ENCODE assay signal across 1 cellular context in the genomic region with DNA sequence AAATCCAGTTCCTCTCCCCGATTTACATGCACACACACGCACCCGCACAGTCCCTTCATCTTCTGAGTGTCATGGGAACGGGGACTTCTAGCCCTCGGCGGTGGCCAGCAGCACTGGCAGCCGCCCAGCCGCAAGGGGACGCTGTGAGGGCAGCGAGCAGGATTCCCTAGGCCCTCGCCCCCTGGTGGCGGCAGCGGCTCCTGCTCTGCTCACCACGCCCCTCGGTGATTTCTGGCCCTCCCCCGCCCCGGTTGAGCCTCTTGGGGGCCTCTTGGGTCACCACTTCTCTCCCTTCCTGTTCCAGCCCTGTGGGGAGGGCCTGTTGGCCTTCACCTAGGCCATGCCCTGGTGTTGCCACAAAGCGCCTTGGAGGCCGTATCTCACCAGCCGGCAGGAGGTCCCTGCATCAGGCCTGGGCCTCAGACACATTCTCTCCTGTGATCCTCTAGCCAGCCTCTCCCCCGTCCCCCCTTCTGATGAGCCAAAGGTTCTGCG.
A peak's percentile ranks its signal among the peaks of the same experiment; 100 is the strongest.
TF ChIP-seq lines count a peak whose summit lies in the region.

No MANE protein-coding gene starts in this region.

TF ChIP-seq in HepG2, 621 proteins besides CTCF, POLR2A, EP300 and RAD21 (continued from another document and continues in another):
- TF ChIP-seq, protein P1, sequence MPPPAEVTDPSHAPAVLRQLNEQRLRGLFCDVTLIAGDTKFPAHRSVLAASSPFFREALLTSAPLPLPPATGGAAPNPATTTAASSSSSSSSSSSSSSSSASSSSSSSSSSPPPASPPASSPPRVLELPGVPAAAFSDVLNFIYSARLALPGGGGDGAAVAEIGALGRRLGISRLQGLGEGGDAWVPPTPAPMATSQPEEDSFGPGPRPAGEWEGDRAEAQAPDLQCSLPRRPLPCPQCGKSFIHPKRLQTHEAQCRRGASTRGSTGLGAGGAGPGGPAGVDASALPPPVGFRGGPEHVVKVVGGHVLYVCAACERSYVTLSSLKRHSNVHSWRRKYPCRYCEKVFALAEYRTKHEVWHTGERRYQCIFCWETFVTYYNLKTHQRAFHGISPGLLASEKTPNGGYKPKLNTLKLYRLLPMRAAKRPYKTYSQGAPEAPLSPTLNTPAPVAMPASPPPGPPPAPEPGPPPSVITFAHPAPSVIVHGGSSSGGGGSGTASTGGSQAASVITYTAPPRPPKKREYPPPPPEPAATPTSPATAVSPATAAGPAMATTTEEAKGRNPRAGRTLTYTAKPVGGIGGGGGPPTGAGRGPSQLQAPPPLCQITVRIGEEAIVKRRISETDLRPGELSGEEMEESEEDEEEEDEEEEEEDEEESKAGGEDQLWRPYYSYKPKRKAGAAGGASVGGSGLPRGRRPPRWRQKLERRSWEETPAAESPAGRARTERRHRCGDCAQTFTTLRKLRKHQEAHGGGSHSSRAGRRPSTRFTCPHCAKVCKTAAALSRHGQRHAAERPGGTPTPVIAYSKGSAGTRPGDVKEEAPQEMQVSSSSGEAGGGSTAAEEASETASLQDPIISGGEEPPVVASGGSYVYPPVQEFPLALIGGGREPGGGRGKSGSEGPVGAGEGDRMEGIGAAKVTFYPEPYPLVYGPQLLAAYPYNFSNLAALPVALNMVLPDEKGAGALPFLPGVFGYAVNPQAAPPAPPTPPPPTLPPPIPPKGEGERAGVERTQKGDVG (CRISPR knock-in tag; IDR thresholded peaks at IDR 0.05; ENCODE audit: borderline replicate concordance) = no peak
- TF ChIP-seq U2AF1 (optimal IDR thresholded peaks at IDR 0.05; ENCODE audit: low read depth, low read length) = no peak
- TF ChIP-seq SALL2 (CRISPR knock-in tag; IDR thresholded peaks at IDR 0.05) = peak; percentile 88; the same call in 1 of the 2 replicates
- TF ChIP-seq TMF1 (CRISPR knock-in tag; IDR thresholded peaks at IDR 0.05; ENCODE audit: low read depth) = no peak
- no peak for TF ChIP-seq CEBPB (IDR thresholded peaks at IDR 0.05; ENCODE audit: borderline replicate concordance, low read depth, low read length)
- TF ChIP-seq STAG1 (CRISPR knock-in tag; IDR thresholded peaks at IDR 0.05) = peak; percentile 81
- peak; percentile 99 for TF ChIP-seq XRCC5 (optimal IDR thresholded peaks at IDR 0.05; ENCODE audit: low read length)
- no peak for TF ChIP-seq ZMYM2 (CRISPR knock-in tag; IDR thresholded peaks at IDR 0.05)
- TF ChIP-seq GTF3A (CRISPR knock-in tag; conservative IDR thresholded peaks at IDR 0.05) = no peak
- peak; percentile 42; the same call in 1 of the 2 replicates for TF ChIP-seq SAP130 (CRISPR knock-in tag; IDR thresholded peaks at IDR 0.05; ENCODE audit: low read depth)
- TF ChIP-seq, protein P2, sequence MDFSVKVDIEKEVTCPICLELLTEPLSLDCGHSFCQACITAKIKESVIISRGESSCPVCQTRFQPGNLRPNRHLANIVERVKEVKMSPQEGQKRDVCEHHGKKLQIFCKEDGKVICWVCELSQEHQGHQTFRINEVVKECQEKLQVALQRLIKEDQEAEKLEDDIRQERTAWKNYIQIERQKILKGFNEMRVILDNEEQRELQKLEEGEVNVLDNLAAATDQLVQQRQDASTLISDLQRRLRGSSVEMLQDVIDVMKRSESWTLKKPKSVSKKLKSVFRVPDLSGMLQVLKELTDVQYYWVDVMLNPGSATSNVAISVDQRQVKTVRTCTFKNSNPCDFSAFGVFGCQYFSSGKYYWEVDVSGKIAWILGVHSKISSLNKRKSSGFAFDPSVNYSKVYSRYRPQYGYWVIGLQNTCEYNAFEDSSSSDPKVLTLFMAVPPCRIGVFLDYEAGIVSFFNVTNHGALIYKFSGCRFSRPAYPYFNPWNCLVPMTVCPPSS (IDR thresholded peaks at IDR 0.05) = no peak
- TF ChIP-seq, protein P3, sequence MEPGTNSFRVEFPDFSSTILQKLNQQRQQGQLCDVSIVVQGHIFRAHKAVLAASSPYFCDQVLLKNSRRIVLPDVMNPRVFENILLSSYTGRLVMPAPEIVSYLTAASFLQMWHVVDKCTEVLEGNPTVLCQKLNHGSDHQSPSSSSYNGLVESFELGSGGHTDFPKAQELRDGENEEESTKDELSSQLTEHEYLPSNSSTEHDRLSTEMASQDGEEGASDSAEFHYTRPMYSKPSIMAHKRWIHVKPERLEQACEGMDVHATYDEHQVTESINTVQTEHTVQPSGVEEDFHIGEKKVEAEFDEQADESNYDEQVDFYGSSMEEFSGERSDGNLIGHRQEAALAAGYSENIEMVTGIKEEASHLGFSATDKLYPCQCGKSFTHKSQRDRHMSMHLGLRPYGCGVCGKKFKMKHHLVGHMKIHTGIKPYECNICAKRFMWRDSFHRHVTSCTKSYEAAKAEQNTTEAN (CRISPR knock-in tag; conservative IDR thresholded peaks at IDR 0.05) = no peak
- TF ChIP-seq, protein P4, sequence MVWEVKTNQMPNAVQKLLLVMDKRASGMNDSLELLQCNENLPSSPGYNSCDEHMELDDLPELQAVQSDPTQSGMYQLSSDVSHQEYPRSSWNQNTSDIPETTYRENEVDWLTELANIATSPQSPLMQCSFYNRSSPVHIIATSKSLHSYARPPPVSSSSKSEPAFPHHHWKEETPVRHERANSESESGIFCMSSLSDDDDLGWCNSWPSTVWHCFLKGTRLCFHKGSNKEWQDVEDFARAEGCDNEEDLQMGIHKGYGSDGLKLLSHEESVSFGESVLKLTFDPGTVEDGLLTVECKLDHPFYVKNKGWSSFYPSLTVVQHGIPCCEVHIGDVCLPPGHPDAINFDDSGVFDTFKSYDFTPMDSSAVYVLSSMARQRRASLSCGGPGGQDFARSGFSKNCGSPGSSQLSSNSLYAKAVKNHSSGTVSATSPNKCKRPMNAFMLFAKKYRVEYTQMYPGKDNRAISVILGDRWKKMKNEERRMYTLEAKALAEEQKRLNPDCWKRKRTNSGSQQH (CRISPR knock-in tag; IDR thresholded peaks at IDR 0.05; ENCODE audit: low read depth) = no peak
- TF ChIP-seq HOXD1 (CRISPR knock-in tag; IDR thresholded peaks at IDR 0.05) = no peak
- TF ChIP-seq, protein P5, sequence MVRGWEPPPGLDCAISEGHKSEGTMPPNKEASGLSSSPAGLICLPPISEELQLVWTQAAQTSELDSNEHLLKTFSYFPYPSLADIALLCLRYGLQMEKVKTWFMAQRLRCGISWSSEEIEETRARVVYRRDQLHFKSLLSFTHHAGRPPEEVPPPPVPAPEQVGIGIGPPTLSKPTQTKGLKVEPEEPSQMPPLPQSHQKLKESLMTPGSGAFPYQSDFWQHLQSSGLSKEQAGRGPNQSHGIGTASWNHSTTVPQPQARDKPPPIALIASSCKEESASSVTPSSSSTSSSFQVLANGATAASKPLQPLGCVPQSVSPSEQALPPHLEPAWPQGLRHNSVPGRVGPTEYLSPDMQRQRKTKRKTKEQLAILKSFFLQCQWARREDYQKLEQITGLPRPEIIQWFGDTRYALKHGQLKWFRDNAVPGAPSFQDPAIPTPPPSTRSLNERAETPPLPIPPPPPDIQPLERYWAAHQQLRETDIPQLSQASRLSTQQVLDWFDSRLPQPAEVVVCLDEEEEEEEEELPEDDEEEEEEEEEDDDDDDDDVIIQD (CRISPR knock-in tag; IDR thresholded peaks at IDR 0.05; ENCODE audit: low read depth) = peak; percentile 39; the same call in 1 of the 2 replicates
- TF ChIP-seq BRD4 (CRISPR knock-in tag; IDR thresholded peaks at IDR 0.05) = no peak; the same call in 1 of the 2 replicates
- no peak for TF ChIP-seq ZNF17 (CRISPR knock-in tag; IDR thresholded peaks at IDR 0.05)
- 0 out of 2 replicates have a peak, but pooled peaks have one; percentile 42 for TF ChIP-seq ZNF292 (CRISPR knock-in tag; IDR thresholded peaks at IDR 0.05; ENCODE audit: borderline replicate concordance, low read depth)
- no peak for TF ChIP-seq YEATS2 (CRISPR knock-in tag; IDR thresholded peaks at IDR 0.05; ENCODE audit: borderline replicate concordance)
- no peak for TF ChIP-seq SP140L (CRISPR knock-in tag; IDR thresholded peaks at IDR 0.05; ENCODE audit: borderline replicate concordance)
- TF ChIP-seq NBN (conservative IDR thresholded peaks at IDR 0.05) = no peak
- TF ChIP-seq ZSCAN29 (CRISPR knock-in tag; conservative IDR thresholded peaks at IDR 0.05) = no peak
- peak; percentile 61 for TF ChIP-seq SPEN (CRISPR knock-in tag; IDR thresholded peaks at IDR 0.05; ENCODE audit: low read depth)
- no peak for TF ChIP-seq ZNF775 (CRISPR knock-in tag; IDR thresholded peaks at IDR 0.05; ENCODE audit: borderline replicate concordance)
- no peak for TF ChIP-seq NFYB (CRISPR knock-in tag; IDR thresholded peaks at IDR 0.05)
- no peak for TF ChIP-seq ZNF841 (CRISPR knock-in tag; IDR thresholded peaks at IDR 0.05; ENCODE audit: borderline replicate concordance)
- TF ChIP-seq, protein P6, sequence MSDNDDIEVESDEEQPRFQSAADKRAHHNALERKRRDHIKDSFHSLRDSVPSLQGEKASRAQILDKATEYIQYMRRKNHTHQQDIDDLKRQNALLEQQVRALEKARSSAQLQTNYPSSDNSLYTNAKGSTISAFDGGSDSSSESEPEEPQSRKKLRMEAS (IDR thresholded peaks at IDR 0.05) = no peak; the same call in 1 of the 2 replicates
- peak; percentile 88 for TF ChIP-seq KDM3A (CRISPR knock-in tag; IDR thresholded peaks at IDR 0.05; ENCODE audit: low read depth)
- peak; percentile 71; the same call in 1 of the 2 replicates for TF ChIP-seq ZSCAN25 (CRISPR knock-in tag; IDR thresholded peaks at IDR 0.05)
- TF ChIP-seq ZNF589 (CRISPR knock-in tag; conservative IDR thresholded peaks at IDR 0.05) = 0 out of 2 replicates have a peak, but pooled peaks have one; percentile 60
- no peak for TF ChIP-seq MAFK (conservative IDR thresholded peaks at IDR 0.05 in 1 of 2, IDR thresholded peaks at IDR 0.05 in 1 of 2; ENCODE audit: low read length in 2 of 2)
- TF ChIP-seq, protein P7, sequence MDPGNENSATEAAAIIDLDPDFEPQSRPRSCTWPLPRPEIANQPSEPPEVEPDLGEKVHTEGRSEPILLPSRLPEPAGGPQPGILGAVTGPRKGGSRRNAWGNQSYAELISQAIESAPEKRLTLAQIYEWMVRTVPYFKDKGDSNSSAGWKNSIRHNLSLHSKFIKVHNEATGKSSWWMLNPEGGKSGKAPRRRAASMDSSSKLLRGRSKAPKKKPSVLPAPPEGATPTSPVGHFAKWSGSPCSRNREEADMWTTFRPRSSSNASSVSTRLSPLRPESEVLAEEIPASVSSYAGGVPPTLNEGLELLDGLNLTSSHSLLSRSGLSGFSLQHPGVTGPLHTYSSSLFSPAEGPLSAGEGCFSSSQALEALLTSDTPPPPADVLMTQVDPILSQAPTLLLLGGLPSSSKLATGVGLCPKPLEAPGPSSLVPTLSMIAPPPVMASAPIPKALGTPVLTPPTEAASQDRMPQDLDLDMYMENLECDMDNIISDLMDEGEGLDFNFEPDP (CRISPR knock-in tag; conservative IDR thresholded peaks at IDR 0.05) = no peak
- TF ChIP-seq SP1 (IDR thresholded peaks at IDR 0.05) = no peak
- TF ChIP-seq SP1 (CRISPR knock-in tag; IDR thresholded peaks at IDR 0.05) = peak; percentile 82
- TF ChIP-seq, protein P8, sequence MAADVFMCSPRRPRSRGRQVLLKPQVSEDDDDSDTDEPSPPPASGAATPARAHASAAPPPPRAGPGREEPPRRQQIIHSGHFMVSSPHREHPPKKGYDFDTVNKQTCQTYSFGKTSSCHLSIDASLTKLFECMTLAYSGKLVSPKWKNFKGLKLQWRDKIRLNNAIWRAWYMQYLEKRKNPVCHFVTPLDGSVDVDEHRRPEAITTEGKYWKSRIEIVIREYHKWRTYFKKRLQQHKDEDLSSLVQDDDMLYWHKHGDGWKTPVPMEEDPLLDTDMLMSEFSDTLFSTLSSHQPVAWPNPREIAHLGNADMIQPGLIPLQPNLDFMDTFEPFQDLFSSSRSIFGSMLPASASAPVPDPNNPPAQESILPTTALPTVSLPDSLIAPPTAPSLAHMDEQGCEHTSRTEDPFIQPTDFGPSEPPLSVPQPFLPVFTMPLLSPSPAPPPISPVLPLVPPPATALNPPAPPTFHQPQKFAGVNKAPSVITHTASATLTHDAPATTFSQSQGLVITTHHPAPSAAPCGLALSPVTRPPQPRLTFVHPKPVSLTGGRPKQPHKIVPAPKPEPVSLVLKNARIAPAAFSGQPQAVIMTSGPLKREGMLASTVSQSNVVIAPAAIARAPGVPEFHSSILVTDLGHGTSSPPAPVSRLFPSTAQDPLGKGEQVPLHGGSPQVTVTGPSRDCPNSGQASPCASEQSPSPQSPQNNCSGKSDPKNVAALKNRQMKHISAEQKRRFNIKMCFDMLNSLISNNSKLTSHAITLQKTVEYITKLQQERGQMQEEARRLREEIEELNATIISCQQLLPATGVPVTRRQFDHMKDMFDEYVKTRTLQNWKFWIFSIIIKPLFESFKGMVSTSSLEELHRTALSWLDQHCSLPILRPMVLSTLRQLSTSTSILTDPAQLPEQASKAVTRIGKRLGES (CRISPR knock-in tag; IDR thresholded peaks at IDR 0.05; ENCODE audit: borderline replicate concordance) = no peak
- TF ChIP-seq NFKB2 (CRISPR knock-in tag; IDR thresholded peaks at IDR 0.05; ENCODE audit: borderline replicate concordance) = peak; percentile 70; the same call in 1 of the 2 replicates
- no peak for TF ChIP-seq SMAD3 (CRISPR knock-in tag; IDR thresholded peaks at IDR 0.05)
- TF ChIP-seq, protein P9, sequence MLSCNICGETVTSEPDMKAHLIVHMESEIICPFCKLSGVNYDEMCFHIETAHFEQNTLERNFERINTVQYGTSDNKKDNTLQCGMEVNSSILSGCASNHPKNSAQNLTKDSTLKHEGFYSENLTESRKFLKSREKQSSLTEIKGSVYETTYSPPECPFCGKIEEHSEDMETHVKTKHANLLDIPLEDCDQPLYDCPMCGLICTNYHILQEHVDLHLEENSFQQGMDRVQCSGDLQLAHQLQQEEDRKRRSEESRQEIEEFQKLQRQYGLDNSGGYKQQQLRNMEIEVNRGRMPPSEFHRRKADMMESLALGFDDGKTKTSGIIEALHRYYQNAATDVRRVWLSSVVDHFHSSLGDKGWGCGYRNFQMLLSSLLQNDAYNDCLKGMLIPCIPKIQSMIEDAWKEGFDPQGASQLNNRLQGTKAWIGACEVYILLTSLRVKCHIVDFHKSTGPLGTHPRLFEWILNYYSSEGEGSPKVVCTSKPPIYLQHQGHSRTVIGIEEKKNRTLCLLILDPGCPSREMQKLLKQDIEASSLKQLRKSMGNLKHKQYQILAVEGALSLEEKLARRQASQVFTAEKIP (CRISPR knock-in tag; IDR thresholded peaks at IDR 0.05; ENCODE audit: borderline replicate concordance) = no peak
- TF ChIP-seq ZNF543 (CRISPR knock-in tag; IDR thresholded peaks at IDR 0.05) = no peak
- peak; percentile 66 for TF ChIP-seq YY1 (IDR thresholded peaks at IDR 0.05; ENCODE audit: insufficient read depth, insufficient replicate concordance, low read depth, low read length)
- TF ChIP-seq ZFP36 (IDR thresholded peaks at IDR 0.05; ENCODE audit: borderline replicate concordance, low read depth, low read length, partially characterized antibody) = peak; percentile 16
- no peak for TF ChIP-seq CREB1 (IDR thresholded peaks at IDR 0.05)
- TF ChIP-seq CREB1 (CRISPR knock-in tag; IDR thresholded peaks at IDR 0.05) = no peak
- no peak for TF ChIP-seq ZBTB21 (CRISPR knock-in tag; IDR thresholded peaks at IDR 0.05)
- TF ChIP-seq, protein P10, sequence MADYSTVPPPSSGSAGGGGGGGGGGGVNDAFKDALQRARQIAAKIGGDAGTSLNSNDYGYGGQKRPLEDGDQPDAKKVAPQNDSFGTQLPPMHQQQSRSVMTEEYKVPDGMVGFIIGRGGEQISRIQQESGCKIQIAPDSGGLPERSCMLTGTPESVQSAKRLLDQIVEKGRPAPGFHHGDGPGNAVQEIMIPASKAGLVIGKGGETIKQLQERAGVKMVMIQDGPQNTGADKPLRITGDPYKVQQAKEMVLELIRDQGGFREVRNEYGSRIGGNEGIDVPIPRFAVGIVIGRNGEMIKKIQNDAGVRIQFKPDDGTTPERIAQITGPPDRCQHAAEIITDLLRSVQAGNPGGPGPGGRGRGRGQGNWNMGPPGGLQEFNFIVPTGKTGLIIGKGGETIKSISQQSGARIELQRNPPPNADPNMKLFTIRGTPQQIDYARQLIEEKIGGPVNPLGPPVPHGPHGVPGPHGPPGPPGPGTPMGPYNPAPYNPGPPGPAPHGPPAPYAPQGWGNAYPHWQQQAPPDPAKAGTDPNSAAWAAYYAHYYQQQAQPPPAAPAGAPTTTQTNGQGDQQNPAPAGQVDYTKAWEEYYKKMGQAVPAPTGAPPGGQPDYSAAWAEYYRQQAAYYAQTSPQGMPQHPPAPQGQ (CRISPR knock-in tag; IDR thresholded peaks at IDR 0.05; ENCODE audit: borderline replicate concordance) = no peak
